Comparison of ENCODE assay signal across 10 cellular contexts in genomic region chr5:133869675-133869978, GRCh38.
DNase-seq lines count a peak whose midpoint lies in the region; ATAC-seq and TF ChIP-seq lines count a peak whose summit lies in the region.
"Had no signal": no experiment of that assay in that cellular context is flagged by ENCODE, and none has a peak within 500 bp of the region (broad histone marks: within the 10 kb centered on the region; RNA-seq: fewer than 3 reads in every experiment).

No MANE protein-coding gene starts in this region.

- intact Hi-C loops in Right ventricle myocardium superior (cut with DNase I) (loop anchor here (5.0 kb wide), 2 partner anchors 112 to 757 kb away; no protein-coding TSS in a partner anchor), psoas muscle (cut with DNase I) (loop anchor here (2.0 to 10.0 kb wide), 4 partner anchors 97 to 447 kb away; no protein-coding TSS in a partner anchor)

- H3K4me1 ChIP-seq in DOHH2 (ENCODE audit: control insufficient read depth, low read length) (peaks cover 14% of the 10 kb centered on the region), psoas muscle (peaks cover 6% of the 10 kb centered on the region)

- WGBS in psoas muscle, 3 donors: 20 to 23% (median 22%) methylated on average over 6 of the region's 6 CpGs

- H3F3A ChIP-seq in DOHH2 (ENCODE audit: control insufficient read depth, insufficient read depth): no peaks in the 10 kb centered on the region

- H3K36me3 Mint-ChIP-seq in activated CD8-positive, alpha-beta T cell treated with anti-CD3 and anti-CD28 coated beads, Interleukin-2, amount 10 ng/mL, durations not matched to agents 7 days and 5 days (ENCODE audit: low read depth): peaks cover 3% of the 10 kb centered on the region
- peaks cover 5% of the 10 kb centered on the region for H3K36me3 Mint-ChIP-seq in type B pancreatic cell
- H3K36me3 Mint-ChIP-seq: CD4-positive, CD25-positive, alpha-beta regulatory T cell had no signal

- H3K79me2 ChIP-seq in DOHH2 (ENCODE audit: control insufficient read depth, low read length): no peaks in the 10 kb centered on the region

- H3K4me3 ChIP-seq in DOHH2 (ENCODE audit: low read length): no peak overlapping the region
- peak overlapping the region; percentile 56 for H3K4me3 ChIP-seq in psoas muscle

- H3K27ac ChIP-seq in DOHH2 (ENCODE audit: low read depth, low read length): no peak overlapping the region
- H3K27ac ChIP-seq in psoas muscle: peak overlapping the region; percentile 61
- H3K27ac ChIP-seq: spleen had no signal

- no peaks in the 10 kb centered on the region for H4K20me1 ChIP-seq in DOHH2 (ENCODE audit: control insufficient read depth, insufficient read depth, low read depth, low read length)

- H3K36me3 ChIP-seq in DOHH2 (ENCODE audit: control insufficient read depth, low read length): no peaks in the 10 kb centered on the region
- no peaks in the 10 kb centered on the region for H3K36me3 ChIP-seq in psoas muscle (ENCODE audit: insufficient read depth in 1 of 2, low read depth in 1 of 2)
- H3K36me3 ChIP-seq: spleen had no signal

- peaks cover 13% of the 10 kb centered on the region for H3K4me1 Mint-ChIP-seq in activated CD8-positive, alpha-beta T cell treated with anti-CD3 and anti-CD28 coated beads, Interleukin-2, amount 10 ng/mL, durations not matched to agents 7 days and 5 days (ENCODE audit: low read depth)
- H3K4me1 Mint-ChIP-seq in type B pancreatic cell (ENCODE audit: unreplicated experiment): peaks cover 30% of the 10 kb centered on the region

- H3K9me3 ChIP-seq in DOHH2 (ENCODE audit: control insufficient read depth, insufficient read depth, low read length) (no peaks in the 10 kb centered on the region), psoas muscle (no peaks in the 10 kb centered on the region)

- POLR2A ChIA-PET in activated CD8-positive, alpha-beta T cell treated with anti-CD3 and anti-CD28 coated beads, Interleukin-2, amount 10 ng/mL, durations not matched to agents 7 days and 5 days (lab: Charles Lee): interaction anchor here (0.6 kb wide), 1 partner anchor 1574 kb away, joined by 3 read pairs; no protein-coding TSS in a partner anchor

- TF ChIP-seq CTCF in DOHH2 (IDR thresholded peaks at IDR 0.05; ENCODE audit: low read depth, low read length, poor library complexity, severe bottlenecking): no peak
- TF ChIP-seq CTCF in psoas muscle (IDR thresholded peaks at IDR 0.05): no peak
- no peak for TF ChIP-seq CTCF in type B pancreatic cell (conservative IDR thresholded peaks at IDR 0.05)

- in situ Hi-C loops in KBM-7 (cut with MboI; ENCODE audit: low pct_unique_long_range_greater_than_20kb, low sequenced_read_pairs): no loop called here

- ATAC-seq in activated CD8-positive, alpha-beta T cell treated with anti-CD3 and anti-CD28 coated beads, Interleukin-2, amount 10 ng/mL, durations not matched to agents 7 days and 5 days: no peak
- peak; percentile 85 for ATAC-seq in Right ventricle myocardium superior (ENCODE audit: poor library complexity)
- peak; percentile 88 to 97 (median 92) for ATAC-seq in psoas muscle
- no peak for ATAC-seq in GM18502 (IDR thresholded peaks at IDR 0.05; ENCODE audit: poor library complexity, unreplicated experiment)

- H3K27me3 ChIP-seq in DOHH2 (ENCODE audit: control insufficient read depth, low read length) (no peaks in the 10 kb centered on the region), psoas muscle (ENCODE audit: insufficient read depth in 3 of 3, low read length in 2 of 3) (no peaks in the 10 kb centered on the region)

- H3K27me3 Mint-ChIP-seq in activated CD8-positive, alpha-beta T cell treated with anti-CD3 and anti-CD28 coated beads, Interleukin-2, amount 10 ng/mL, durations not matched to agents 7 days and 5 days (ENCODE audit: low read depth): no peaks in the 10 kb centered on the region
- peaks cover 29% of the 10 kb centered on the region for H3K27me3 Mint-ChIP-seq in type B pancreatic cell

- DNase-seq in activated CD8-positive, alpha-beta T cell treated with anti-CD3 and anti-CD28 coated beads, Interleukin-2, amount 10 ng/mL, durations not matched to agents 7 days and 5 days: no peak
- DNase-seq in Right ventricle myocardium superior (peak; percentile 65), psoas muscle (peak; percentile 56 to 87), COLO829 (ENCODE audit: low spot score) (no peak), type B pancreatic cell (ENCODE audit: extremely low spot score, unreplicated experiment) (no peak), KBM-7 (no peak)

- H3K9me3 Mint-ChIP-seq in activated CD8-positive, alpha-beta T cell treated with anti-CD3 and anti-CD28 coated beads, Interleukin-2, amount 10 ng/mL, durations not matched to agents 7 days and 5 days (ENCODE audit: insufficient read depth): peaks cover 4% of the 10 kb centered on the region
- peaks cover 5% of the 10 kb centered on the region for H3K9me3 Mint-ChIP-seq in type B pancreatic cell

- H3K4me3 Mint-ChIP-seq in activated CD8-positive, alpha-beta T cell treated with anti-CD3 and anti-CD28 coated beads, Interleukin-2, amount 10 ng/mL, durations not matched to agents 7 days and 5 days: no peak overlapping the region
- no peak overlapping the region for H3K4me3 Mint-ChIP-seq in type B pancreatic cell
- H3K4me3 Mint-ChIP-seq: CD4-positive, CD25-positive, alpha-beta regulatory T cell had no signal

- peak overlapping the region; percentile 36 for H3K27ac Mint-ChIP-seq in activated CD8-positive, alpha-beta T cell treated with anti-CD3 and anti-CD28 coated beads, Interleukin-2, amount 10 ng/mL, durations not matched to agents 7 days and 5 days
- no peak overlapping the region for H3K27ac Mint-ChIP-seq in type B pancreatic cell
- H3K27ac Mint-ChIP-seq: CD4-positive, CD25-positive, alpha-beta regulatory T cell had no signal

- H3K9me2 ChIP-seq in DOHH2 (replicated peaks; ENCODE audit: control insufficient read depth, low read length): no peaks in the 10 kb centered on the region

- peak overlapping the region; percentile 17; the same call in 1 of the 2 replicates for H3K4me2 ChIP-seq in DOHH2 (ENCODE audit: low read length)

- CTCF ChIA-PET in activated CD8-positive, alpha-beta T cell treated with anti-CD3 and anti-CD28 coated beads, Interleukin-2, amount 10 ng/mL, durations not matched to agents 7 days and 5 days (lab: Charles Lee): interaction anchor here (0.7 to 3.3 kb wide), 30 partner anchors 10 to 759 kb away, joined by 3 to 32 read pairs (median 5); partner anchors contain the start of gene FSTL4

Comparison
In these comparisons a context has a peak if more than half of its experiments do, and no peak if none do; other contexts are left out.
1. ATAC-seq: peak in Right ventricle myocardium superior (single experiment) and psoas muscle (4 of 4); none in activated CD8-positive, alpha-beta T cell treated with anti-CD3 and anti-CD28 coated beads, Interleukin-2, amount 10 ng/mL, durations not matched to agents 7 days and 5 days (single experiment) and GM18502 (single experiment).
2. DNase-seq: peak in Right ventricle myocardium superior (single experiment) and psoas muscle (2 of 2); none in activated CD8-positive, alpha-beta T cell treated with anti-CD3 and anti-CD28 coated beads, Interleukin-2, amount 10 ng/mL, durations not matched to agents 7 days and 5 days (single experiment), COLO829 (single experiment), type B pancreatic cell (single experiment) and KBM-7 (single experiment).